In the genomic region with DNA sequence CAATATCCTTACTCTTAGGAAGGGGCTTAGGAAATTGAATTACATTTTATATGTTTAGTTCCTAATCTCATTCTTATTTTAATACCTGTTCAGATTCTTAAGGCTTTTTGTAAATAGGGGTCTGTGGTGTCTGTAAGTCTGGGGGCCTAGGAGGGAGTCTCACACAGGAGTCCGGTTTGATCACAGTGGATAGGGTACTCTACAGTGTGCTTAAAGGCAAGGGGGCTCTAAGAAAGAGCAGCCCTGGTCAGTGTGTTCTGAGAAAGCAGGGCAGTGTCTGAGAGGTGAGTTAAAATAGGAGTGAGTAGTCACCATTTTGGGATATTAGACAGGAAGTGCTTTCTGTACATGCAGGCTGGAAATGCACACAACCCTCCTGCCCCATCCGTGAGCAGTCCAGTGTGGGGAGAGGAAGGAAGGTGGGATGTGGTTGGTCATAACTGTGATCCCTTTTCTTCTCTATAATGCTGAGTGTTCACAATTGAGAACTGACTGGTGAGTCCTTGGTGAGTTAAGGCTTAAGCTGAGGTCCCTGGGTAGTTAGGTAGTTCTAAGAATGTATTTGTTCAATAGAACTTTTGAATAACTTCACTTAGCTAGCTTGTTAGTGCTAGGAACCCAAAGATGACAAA, we compare ENCODE assay signal across 2 cellular contexts.
TF ChIP-seq lines count a peak whose summit lies in the region.

No MANE protein-coding gene starts in this region.

TF ChIP-seq in GM12891, 5 proteins besides CTCF, POLR2A, EP300 and RAD21:
- TF ChIP-seq SPI1 (IDR thresholded peaks at IDR 0.05; ENCODE audit: low read depth, low read length) (peak; percentile 25), PAX5 (IDR thresholded peaks at IDR 0.05; ENCODE audit: insufficient read depth, low read length, severe bottlenecking) (no peak), POLR2AphosphoS5 (IDR thresholded peaks at IDR 0.05; ENCODE audit: low read depth, low read length) (no peak), TAF1 (IDR thresholded peaks at IDR 0.05; ENCODE audit: low read depth, low read length) (no peak)

TF ChIP-seq in H1, 55 proteins besides CTCF, POLR2A, EP300 and RAD21:
- TF ChIP-seq RBBP5 (IDR thresholded peaks at IDR 0.05; ENCODE audit: borderline replicate concordance, low read depth, low read length) (no peak), GTF2F1 (IDR thresholded peaks at IDR 0.05; ENCODE audit: borderline replicate concordance, low read depth, low read length) (no peak), NRF1 (IDR thresholded peaks at IDR 0.05; ENCODE audit: low read depth, low read length) (no peak), CBX5 (IDR thresholded peaks at IDR 0.05; ENCODE audit: low read depth, low read length) (no peak), CHD2 (IDR thresholded peaks at IDR 0.05; ENCODE audit: low read length) (no peak), HDAC2 (IDR thresholded peaks at IDR 0.05; ENCODE audit: borderline replicate concordance in 1 of 2, low read depth in 2 of 2, low read length in 2 of 2) (no peak), SIN3A (conservative IDR thresholded peaks at IDR 0.05 in 1 of 2, IDR thresholded peaks at IDR 0.05 in 1 of 2; ENCODE audit: low read depth in 1 of 2, low read length in 2 of 2) (no peak), BRCA1 (IDR thresholded peaks at IDR 0.05; ENCODE audit: low read depth, low read length) (no peak), SAP30 (IDR thresholded peaks at IDR 0.05; ENCODE audit: insufficient read depth, insufficient replicate concordance, low read length) (no peak), GABPA (IDR thresholded peaks at IDR 0.05; ENCODE audit: borderline replicate concordance, insufficient read depth, low read length) (no peak), TAF1 (IDR thresholded peaks at IDR 0.05; ENCODE audit: low read depth, low read length) (no peak), SIRT6 (IDR thresholded peaks at IDR 0.05; ENCODE audit: low read length) (no peak), TCF12 (IDR thresholded peaks at IDR 0.05; ENCODE audit: low read depth, low read length) (no peak), POU5F1 (IDR thresholded peaks at IDR 0.05; ENCODE audit: low read depth, low read length) (no peak)
TF ChIP-seq in H1: peak in this region for 0.
